ENCODE assay signal across 7 cellular contexts in the genomic region with DNA sequence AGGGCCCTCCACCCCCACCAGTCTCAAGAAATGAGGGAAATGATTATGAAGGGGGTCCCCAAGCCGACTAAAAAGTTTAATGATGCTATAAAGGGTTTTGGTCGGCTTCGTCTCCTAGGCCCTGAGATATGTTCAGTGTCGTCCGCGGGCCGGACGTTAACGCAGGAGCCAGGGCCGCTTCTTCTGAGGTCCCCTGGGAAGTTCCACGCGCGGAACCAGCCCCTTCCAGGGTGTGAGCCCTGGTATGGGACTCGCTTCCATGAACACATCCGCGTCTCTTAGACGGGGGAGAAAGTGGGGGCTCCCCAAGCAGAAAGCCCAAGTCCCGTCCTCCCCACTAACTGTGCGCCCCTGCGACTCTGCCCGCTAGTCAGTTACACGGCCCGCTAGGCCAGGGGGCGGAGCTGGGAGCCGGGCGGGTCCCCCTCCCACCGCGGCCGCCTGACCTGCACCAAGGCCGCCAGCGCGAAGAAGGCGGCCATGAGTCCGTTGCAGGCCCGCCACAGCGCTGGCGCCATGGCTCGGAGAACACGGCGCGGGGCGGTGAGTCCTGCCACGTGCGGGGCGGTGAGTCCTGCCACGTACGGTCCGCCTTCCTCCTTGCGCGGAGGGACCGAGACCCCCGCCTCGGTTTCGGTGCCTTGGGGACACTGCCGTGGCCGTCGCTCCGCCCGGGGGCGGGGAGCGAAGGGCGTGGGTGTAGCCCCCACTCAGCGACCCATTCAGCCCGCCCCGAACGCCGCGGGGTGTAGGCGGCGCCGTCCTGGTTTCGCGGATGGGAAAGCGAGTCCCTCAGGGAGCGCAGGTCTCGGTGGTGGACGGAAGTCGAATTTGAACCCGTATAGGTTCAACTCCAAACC. TPM values are rescaled to one million over a fixed set of nuclear protein-coding genes. Genes with fewer than 3 reads are reported as not detected.
DNase-seq lines count a peak whose midpoint lies in the region; ATAC-seq and TF ChIP-seq lines count a peak whose summit lies in the region.

A gene (minus strand): TSS at position 690 of the 860 bp plus-strand sequence. CDS start 172 bp downstream, at position 518.

- intact Hi-C loops in breast epithelium (cut with DNase I; ENCODE audit: low total_unique reads) = loop anchor here (10.0 kb wide), 1 partner anchor 115 kb away; no protein-coding TSS in a partner anchor
- intact Hi-C loops in gastrocnemius medialis (cut with DNase I; ENCODE audit: low total_unique reads) = no loop called here

- H3K27me3 ChIP-seq in breast epithelium = no peaks in the 10 kb centered on the region
- no peaks in the 10 kb centered on the region for H3K27me3 ChIP-seq in gastrocnemius medialis

- ATAC-seq in GM18868 (IDR thresholded peaks at IDR 0.05; ENCODE audit: unreplicated experiment) (peak; percentile 80), HG03045 (IDR thresholded peaks at IDR 0.05; ENCODE audit: unreplicated experiment) (peak; percentile 73), gastrocnemius medialis (peak; percentile 88 to 93)

- in situ Hi-C loops in gastrocnemius medialis (cut with MboI; ENCODE audit: low sequenced_read_pairs in 4 of 4) = loop anchor here in 3 of 4 donors (10.0 to 25.0 kb wide), 2 partner anchors 115 to 1258 kb away; a partner anchor contains a TSS

- H3K27ac ChIP-seq in breast epithelium = peak within 1 kb of the TSS; percentile 91 to 99
- H3K27ac ChIP-seq in gastrocnemius medialis = peak within 1 kb of the TSS; percentile 92 to 97 (median 95)

- H3K4me3 ChIP-seq in breast epithelium (peak within 1 kb of the TSS; percentile 48 to 94 (median 76)), iPS-18c (ENCODE audit: insufficient read depth, low read depth, low read length) (peak within 1 kb of the TSS; percentile 74), gastrocnemius medialis (peak within 1 kb of the TSS; percentile 67 to 93 (median 82))

- TF ChIP-seq POLR2A in breast epithelium (IDR thresholded peaks at IDR 0.05) (peak; percentile 39), gastrocnemius medialis (IDR thresholded peaks at IDR 0.05) (peak; percentile 61 to 77)

- no peaks in the 10 kb centered on the region for H3K4me1 ChIP-seq in breast epithelium
- H3K4me1 ChIP-seq in gastrocnemius medialis = no peaks in the 10 kb centered on the region

- TF ChIP-seq CTCF in breast epithelium (IDR thresholded peaks at IDR 0.05) (peak in 1 of 3 donors; percentile 11), gastrocnemius medialis (IDR thresholded peaks at IDR 0.05 in 4 of 5, conservative IDR thresholded peaks at IDR 0.05 in 1 of 5) (no peak)

- H3K36me3 ChIP-seq in breast epithelium = no peaks in the 10 kb centered on the region
- H3K36me3 ChIP-seq in gastrocnemius medialis = peaks cover 0 to 19% of the 10 kb centered on the region in 2 donors

- peak; percentile 4 for DNase-seq in T-helper 9 cell
- DNase-seq in breast epithelium (ENCODE audit: low spot score in 2 of 2) = peak; percentile 68 to 73
- DNase-seq in gastrocnemius medialis = peak; percentile 59 to 78
- DNase-seq in NCI-H446 (lab: John Stamatoyannopoulos, UW) = no peak

- H3K9me3 ChIP-seq in breast epithelium (no peaks in the 10 kb centered on the region), iPS-18c (ENCODE audit: control insufficient read depth, insufficient read depth, low read length) (no peaks in the 10 kb centered on the region), gastrocnemius medialis (no peaks in the 10 kb centered on the region)

RNA-seq across cellular contexts. Expression of the gene that starts here (rescaled TPM):
- total RNA-seq in breast epithelium = 10 to 100 TPM in 1 of 3 donors, 1 to 10 TPM in 2; 8.5 to 13.4 (median 9.5) TPM
- 1 to 10 TPM; 3.7 to 8.6 (median 3.9) TPM for total RNA-seq in gastrocnemius medialis

Comparison
In these comparisons a context has a peak if more than half of its experiments do, and no peak if none do; other contexts are left out.
1. DNase-seq: peak in T-helper 9 cell (single experiment), breast epithelium (2 of 2) and gastrocnemius medialis (2 of 2); none in NCI-H446 (0 of 2).
2. Peak in every context shown above with its lines, with median percentiles within 50 percentile points of each other: ATAC-seq and H3K4me3 ChIP-seq.